In the genomic region with DNA sequence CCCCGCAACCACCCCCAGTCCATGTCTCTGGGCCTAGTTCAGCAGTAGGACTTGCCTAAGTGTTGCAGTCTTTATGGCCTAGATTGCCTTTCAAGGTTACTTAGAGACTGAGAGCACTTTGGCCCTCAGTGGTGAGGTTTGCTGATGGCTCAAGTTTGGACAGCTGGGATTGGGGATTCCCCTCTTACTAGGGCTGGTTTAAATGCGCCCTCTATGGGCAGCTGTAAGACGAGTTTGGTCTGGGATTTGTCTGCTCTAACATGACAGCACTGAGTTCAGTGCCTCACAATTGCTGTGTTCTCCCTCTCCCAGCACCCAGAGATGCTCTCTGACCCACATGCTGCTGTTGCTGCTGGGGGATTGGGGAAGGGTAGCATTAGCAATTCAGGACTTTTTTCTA, we compare ENCODE assay signal across 8 cellular contexts. TPM values are rescaled to one million over a fixed set of nuclear protein-coding genes. Genes with fewer than 3 reads are reported as not detected.
DNase-seq lines count a peak whose midpoint lies in the region; ATAC-seq and TF ChIP-seq lines count a peak whose summit lies in the region.

No MANE protein-coding gene starts in this region.

- H3K4me3 Mint-ChIP-seq in type B pancreatic cell (no peak overlapping the region), T-helper 17 cell (no peak overlapping the region)

- peak; percentile 68 for TF ChIP-seq CTCF in type B pancreatic cell (conservative IDR thresholded peaks at IDR 0.05)

- H3K36me3 Mint-ChIP-seq in type B pancreatic cell (no peaks in the 10 kb centered on the region), T-helper 17 cell (ENCODE audit: low read depth) (no peaks in the 10 kb centered on the region)

- peak; percentile 2 for DNase-seq in activated CD4-positive, alpha-beta T cell treated with anti-CD3 and anti-CD28 coated beads for 48 hours
- no peak for DNase-seq in activated CD4-positive, alpha-beta T cell treated with anti-CD3 and anti-CD28 coated beads for 1 hour
- DNase-seq in HT-29 (ENCODE audit: low spot score): peak; percentile 65
- DNase-seq in dermis blood vessel endothelial cell: peak; percentile 22
- DNase-seq in type B pancreatic cell (ENCODE audit: extremely low spot score, unreplicated experiment): no peak
- no peak for DNase-seq in posterior vena cava (ENCODE audit: low spot score)
- no peak for DNase-seq in 8988T
- no peak for DNase-seq in T-helper 17 cell

- no peaks in the 10 kb centered on the region for H3K27me3 Mint-ChIP-seq in type B pancreatic cell
- H3K27me3 Mint-ChIP-seq in T-helper 17 cell: no peaks in the 10 kb centered on the region

- no peak for ATAC-seq in T-helper 17 cell

- no peaks in the 10 kb centered on the region for H3K4me1 Mint-ChIP-seq in type B pancreatic cell (ENCODE audit: unreplicated experiment)
- H3K4me1 Mint-ChIP-seq in T-helper 17 cell: peaks cover 2% of the 10 kb centered on the region

- intact Hi-C loops in posterior vena cava (cut with DNase I): no loop called here

- H3K9me3 ChIP-seq in T-helper 17 cell (ENCODE audit: control insufficient read depth, low read length, poor library complexity, severe bottlenecking): no peaks in the 10 kb centered on the region

- no peaks in the 10 kb centered on the region for H3K9me3 Mint-ChIP-seq in type B pancreatic cell

- H3K27ac Mint-ChIP-seq in type B pancreatic cell: no peak overlapping the region
- no peak overlapping the region for H3K27ac Mint-ChIP-seq in T-helper 17 cell

RNA-seq across cellular contexts. Expression of a gene that starts 23.1 kb away (rescaled TPM):
- total RNA-seq in HT-29 (2014; rRNA removed; shearing (Covaris generic)): not detected in 2 replicates
- total RNA-seq in dermis blood vessel endothelial cell (not detected in 2 replicates), type B pancreatic cell (ENCODE audit: low replicate concordance) (4.2 and 12.8 TPM in 2 replicates), posterior vena cava (not detected), T-helper 17 cell (not detected)

Comparison
In these comparisons a context has a peak if more than half of its experiments do, and no peak if none do; other contexts are left out.
1. DNase-seq: peak in activated CD4-positive, alpha-beta T cell treated with anti-CD3 and anti-CD28 coated beads for 48 hours (single experiment), HT-29 (single experiment) and dermis blood vessel endothelial cell (single experiment); none in activated CD4-positive, alpha-beta T cell treated with anti-CD3 and anti-CD28 coated beads for 1 hour (single experiment), type B pancreatic cell (single experiment), posterior vena cava (single experiment), 8988T (single experiment) and T-helper 17 cell (0 of 3).